ENCODE assay signal across 8 cellular contexts in genomic region chr11:45872513-45873356, GRCh38. TPM values are rescaled to one million over a fixed set of nuclear protein-coding genes. Genes with fewer than 3 reads are reported as not detected.
DNase-seq lines count a peak whose midpoint lies in the region; ATAC-seq lines count a peak whose summit lies in the region.

No MANE protein-coding gene starts in this region.

- no peak overlapping the region for H3K4me3 Mint-ChIP-seq in activated T-helper 17 cell treated with anti-CD3 and anti-CD28 coated beads, Interleukin-2, amount 50 U/mL, for 72 hours

- no peak overlapping the region for H3K27ac Mint-ChIP-seq in activated T-helper 17 cell treated with anti-CD3 and anti-CD28 coated beads, Interleukin-2, amount 50 U/mL, for 72 hours

- H3K9ac ChIP-seq in BLaER1 (no peak overlapping the region), trophoblast cell (ENCODE audit: low read length) (no peak overlapping the region)

- no peaks in the 10 kb centered on the region for H3K4me1 Mint-ChIP-seq in activated T-helper 17 cell treated with anti-CD3 and anti-CD28 coated beads, Interleukin-2, amount 50 U/mL, for 72 hours

- H3K36me3 Mint-ChIP-seq in activated T-helper 17 cell treated with anti-CD3 and anti-CD28 coated beads, Interleukin-2, amount 50 U/mL, for 72 hours (ENCODE audit: low read depth): peaks cover 90% of the 10 kb centered on the region

- DNase-seq in NCI-H2227 treated with DMSO at 0.1 percent for 48 hours (lab: John Stamatoyannopoulos, UW) (peak; percentile 74), glomerular endothelial cell (ENCODE audit: extremely low read depth, low read depth, low spot score) (peak; percentile 12), trophoblast cell (peak; percentile 73 to 79)

- peak overlapping the region; percentile 56 for H3K4me2 ChIP-seq in BLaER1
- no peak overlapping the region for H3K4me2 ChIP-seq in trophoblast cell (ENCODE audit: low read length)

- H3K36me3 ChIP-seq in BLaER1: peaks cover 94% of the 10 kb centered on the region
- H3K36me3 ChIP-seq in trophoblast cell (ENCODE audit: control insufficient read depth in 1 of 2, insufficient read depth in 2 of 2, low read length in 2 of 2): peaks cover 41 to 53% of the 10 kb centered on the region in 2 experiments

- H2BK5ac ChIP-seq in trophoblast cell (ENCODE audit: low read depth, low read length, poor library complexity): no peak overlapping the region

- no peak overlapping the region for H2AK5ac ChIP-seq in trophoblast cell (ENCODE audit: low read length)

- H3K4me3 ChIP-seq in BLaER1: no peak overlapping the region
- no peak overlapping the region for H3K4me3 ChIP-seq in trophoblast cell (ENCODE audit: low read depth, low read length)

- ATAC-seq in GM18868 (IDR thresholded peaks at IDR 0.05; ENCODE audit: unreplicated experiment) (peak; percentile 42), GM21515 (IDR thresholded peaks at IDR 0.05; ENCODE audit: unreplicated experiment) (no peak), GM21423 (IDR thresholded peaks at IDR 0.05; ENCODE audit: unreplicated experiment) (no peak)
- peak; percentile 70 for ATAC-seq in activated T-helper 17 cell treated with anti-CD3 and anti-CD28 coated beads, Interleukin-2, amount 50 U/mL, for 72 hours (replicated peaks)

- H4K12ac ChIP-seq in trophoblast cell (ENCODE audit: low read depth, low read length): no peak overlapping the region

- H3K79me2 ChIP-seq in trophoblast cell (ENCODE audit: control insufficient read depth, insufficient read depth, low read length, poor library complexity): no peaks in the 10 kb centered on the region

- no peak overlapping the region for H2BK120ac ChIP-seq in trophoblast cell (ENCODE audit: insufficient read depth, low read length, poor library complexity)

- no peak overlapping the region for H4K91ac ChIP-seq in trophoblast cell (ENCODE audit: low read depth, low read length)

- peaks cover 25% of the 10 kb centered on the region for H3K4me1 ChIP-seq in BLaER1
- no peaks in the 10 kb centered on the region for H3K4me1 ChIP-seq in trophoblast cell (ENCODE audit: control insufficient read depth in 1 of 2, insufficient read depth in 2 of 2, low read length in 2 of 2)

- H3K4ac ChIP-seq in trophoblast cell (ENCODE audit: low read depth, low read length): no peak overlapping the region

- H3K27me3 ChIP-seq in BLaER1: no peaks in the 10 kb centered on the region; the same call in 1 of the 2 replicates
- no peaks in the 10 kb centered on the region for H3K27me3 ChIP-seq in trophoblast cell (ENCODE audit: insufficient read depth, low read length)

- no peaks in the 10 kb centered on the region for H3K79me1 ChIP-seq in trophoblast cell (ENCODE audit: low read length)

- H3K14ac ChIP-seq in trophoblast cell (ENCODE audit: low read length): no peak overlapping the region

- H3K9me3 Mint-ChIP-seq in activated T-helper 17 cell treated with anti-CD3 and anti-CD28 coated beads, Interleukin-2, amount 50 U/mL, for 72 hours: no peaks in the 10 kb centered on the region

- H4K20me1 ChIP-seq in BLaER1: peaks cover 57% of the 10 kb centered on the region

- no peak overlapping the region for H3K23ac ChIP-seq in trophoblast cell (ENCODE audit: low read length)

- H3K9me3 ChIP-seq in BLaER1 (no peaks in the 10 kb centered on the region), trophoblast cell (ENCODE audit: insufficient read depth, low read depth, low read length) (no peaks in the 10 kb centered on the region)

- H3K27ac ChIP-seq in BLaER1 (peak overlapping the region; percentile 45; the same call in 1 of the 2 replicates), trophoblast cell (ENCODE audit: low read depth, low read length) (no peak overlapping the region)

- H2BK12ac ChIP-seq in trophoblast cell (ENCODE audit: low read length): no peak overlapping the region

- H3K27me3 Mint-ChIP-seq in activated T-helper 17 cell treated with anti-CD3 and anti-CD28 coated beads, Interleukin-2, amount 50 U/mL, for 72 hours: no peaks in the 10 kb centered on the region

- WGBS in trophoblast cell (ENCODE audit: extremely low coverage, insufficient coverage, insufficient read length): no CpG with 5 or more reads among the region's 10 CpGs

- H3K18ac ChIP-seq in trophoblast cell (ENCODE audit: low read length): no peak overlapping the region

- no peak overlapping the region for H4K8ac ChIP-seq in trophoblast cell (ENCODE audit: low read depth, low read length)

- no peak overlapping the region for H2AFZ ChIP-seq in trophoblast cell (ENCODE audit: insufficient read depth, low read length, poor library complexity)

RNA-seq across cellular contexts. Expression of gene MAPK8IP1, which starts 12.7 kb away (rescaled TPM):
- total RNA-seq in activated T-helper 17 cell treated with anti-CD3 and anti-CD28 coated beads, Interleukin-2, amount 50 U/mL, for 72 hours: under 1 TPM; 0.65 to 0.93 TPM
- 8.5 and 8.9 TPM in 2 replicates for total RNA-seq in glomerular endothelial cell
- polyA plus RNA-seq in trophoblast cell (2013): 7.4 and 8.1 TPM in 2 replicates

RNA-seq across cellular contexts. Expression of gene CRY2, which starts 25.5 kb away (rescaled TPM):
- 10 to 100 TPM; 12.3 to 25.4 TPM for total RNA-seq in activated T-helper 17 cell treated with anti-CD3 and anti-CD28 coated beads, Interleukin-2, amount 50 U/mL, for 72 hours
- 11.2 and 16.0 TPM in 2 replicates for total RNA-seq in glomerular endothelial cell
- polyA plus RNA-seq in trophoblast cell (2013): 7.8 and 8.1 TPM in 2 replicates

RNA-seq across cellular contexts. Expression of gene FREY1, which starts 34.3 kb away (rescaled TPM):
- total RNA-seq in activated T-helper 17 cell treated with anti-CD3 and anti-CD28 coated beads, Interleukin-2, amount 50 U/mL, for 72 hours: 1 to 10 TPM; 1.8 to 2.7 TPM
- 0.29 TPM in 1 of 2 replicates, not detected in the other for total RNA-seq in glomerular endothelial cell
- polyA plus RNA-seq in trophoblast cell (2013): 0.40 and 0.43 TPM in 2 replicates

RNA-seq across cellular contexts. Expression of gene PEX16, which starts 44.9 kb away (rescaled TPM):
- total RNA-seq in activated T-helper 17 cell treated with anti-CD3 and anti-CD28 coated beads, Interleukin-2, amount 50 U/mL, for 72 hours: 10 to 100 TPM; 27.9 to 45.4 TPM
- total RNA-seq in glomerular endothelial cell: 25.1 and 35.0 TPM in 2 replicates
- 14.1 and 15.5 TPM in 2 replicates for polyA plus RNA-seq in trophoblast cell (2013)

RNA-seq across cellular contexts. Expression of gene LARGE2, which starts 49.7 kb away (rescaled TPM):
- 1 to 10 TPM in 1 of 2 donors, under 1 TPM in 1; 0.80 to 1.8 TPM for total RNA-seq in activated T-helper 17 cell treated with anti-CD3 and anti-CD28 coated beads, Interleukin-2, amount 50 U/mL, for 72 hours
- not detected in 2 replicates for total RNA-seq in glomerular endothelial cell
- 7.3 and 8.4 TPM in 2 replicates for polyA plus RNA-seq in trophoblast cell (2013)

Comparison
In these comparisons a context has a peak if more than half of its experiments do, and no peak if none do; other contexts are left out.
1. ATAC-seq: peak in GM18868 (single experiment) and activated T-helper 17 cell treated with anti-CD3 and anti-CD28 coated beads, Interleukin-2, amount 50 U/mL, for 72 hours (single experiment); none in GM21515 (single experiment) and GM21423 (single experiment).
2. DNase-seq: peak in every context shown above with its lines; median percentile 76 in trophoblast cell; 74 in NCI-H2227 treated with DMSO at 0.1 percent for 48 hours; 12 in glomerular endothelial cell.